Comparison of ENCODE assay signal across 22 cellular contexts in the genomic region with DNA sequence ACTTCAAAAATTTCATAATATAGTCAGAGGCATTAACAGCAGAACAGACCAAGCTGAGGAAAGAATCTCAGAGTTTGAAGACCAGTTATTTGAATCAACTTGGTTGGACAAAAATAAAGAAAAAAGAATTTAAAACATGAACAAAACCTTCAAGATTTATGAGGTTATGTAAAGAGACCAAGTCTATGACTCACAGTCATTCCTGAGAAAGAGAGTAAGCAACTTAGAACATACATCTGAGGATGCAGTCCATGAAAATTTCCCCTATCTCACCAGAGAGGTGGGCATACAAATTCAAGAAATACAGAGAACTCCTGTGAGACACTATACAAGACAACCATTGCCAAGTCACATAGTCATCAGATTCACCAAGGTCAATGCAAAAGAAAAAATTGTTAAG. TPM values are rescaled to one million over a fixed set of nuclear protein-coding genes. Genes with fewer than 3 reads are reported as not detected.
A peak's percentile ranks its signal among the peaks of the same experiment; 100 is the strongest.
DNase-seq lines count a peak whose midpoint lies in the region; ATAC-seq and TF ChIP-seq lines count a peak whose summit lies in the region.
"Had no signal": no experiment of that assay in that cellular context is flagged by ENCODE, and none has a peak within 500 bp of the region (broad histone marks: within the 10 kb centered on the region; RNA-seq: fewer than 3 reads in every experiment).

No MANE protein-coding gene starts in this region.

- no peaks in the 10 kb centered on the region for H4K20me1 ChIP-seq in MM.1S (ENCODE audit: insufficient read depth, low read length)
- H4K20me1 ChIP-seq in Karpas-422 (ENCODE audit: insufficient read depth, low read depth, low read length): no peaks in the 10 kb centered on the region

- H3K27me3 ChIP-seq in MM.1S (replicated peaks; ENCODE audit: insufficient read depth, low read length) (no peaks in the 10 kb centered on the region), WERI-Rb-1 (ENCODE audit: insufficient read depth, low read depth, severe bottlenecking) (no peaks in the 10 kb centered on the region), Karpas-422 (ENCODE audit: low read length) (no peaks in the 10 kb centered on the region)
- peaks cover 0 to 5% of the 10 kb centered on the region in 2 donors for H3K27me3 ChIP-seq in naive thymus-derived CD4-positive, alpha-beta T cell (ENCODE audit: control insufficient read depth in 2 of 2, insufficient read depth in 2 of 2, low read length in 2 of 2)

- peaks cover 0 to 16% (median 1%) of the 10 kb centered on the region in 11 donors for H3K9me3 Mint-ChIP-seq in naive thymus-derived CD4-positive, alpha-beta T cell

- POLR2A ChIA-PET in naive thymus-derived CD4-positive, alpha-beta T cell (lab: Charles Lee): interaction anchor here (0.7 kb wide), 1 partner anchor 9 kb away, joined by 3 read pairs; no protein-coding TSS in a partner anchor

- H3K4me2 ChIP-seq in MM.1S (ENCODE audit: low read depth, low read length): no peak overlapping the region
- no peak overlapping the region for H3K4me2 ChIP-seq in Karpas-422 (ENCODE audit: low read depth, low read length, poor library complexity, severe bottlenecking)

- H3K36me3 ChIP-seq in MM.1S (replicated peaks; ENCODE audit: insufficient read depth, low read length): no peaks in the 10 kb centered on the region
- no peaks in the 10 kb centered on the region for H3K36me3 ChIP-seq in naive thymus-derived CD4-positive, alpha-beta T cell (ENCODE audit: control insufficient read depth in 2 of 3, insufficient read depth in 3 of 3, low read length in 3 of 3)
- no peaks in the 10 kb centered on the region for H3K36me3 ChIP-seq in WERI-Rb-1
- H3K36me3 ChIP-seq in Karpas-422 (ENCODE audit: insufficient read depth, low read length): no peaks in the 10 kb centered on the region

- H3F3A ChIP-seq in MM.1S (ENCODE audit: insufficient read depth, low read length): no peaks in the 10 kb centered on the region

- peaks cover 22 to 42% (median 37%) of the 10 kb centered on the region in 5 donors for H3K27me3 Mint-ChIP-seq in naive thymus-derived CD4-positive, alpha-beta T cell

- no peak overlapping the region for H3K27ac Mint-ChIP-seq in naive thymus-derived CD4-positive, alpha-beta T cell

- DNase-seq in EL (peak; percentile 5), MM.1S (no peak), epithelial cell of esophagus (ENCODE audit: low read depth) (peak; percentile 32), WERI-Rb-1 (no peak), Karpas-422 (no peak), RKO (ENCODE audit: low spot score) (no peak)
- DNase-seq in naive thymus-derived CD4-positive, alpha-beta T cell: no peak
- DNase-seq: ACHN; AML-193; Caco-2; CD4-positive, CD25-positive, alpha-beta regulatory T cell; DMS53; NCI-H1092 treated with DMSO at 0.1 percent for 48 hours; NCI-H1694 treated with DMSO at 0.1 percent for 48 hours; NCI-H345; NCI-H526 treated with DMSO at 0.1 percent for 48 hours; NK-92 treated with Interleukin-12 subunit alpha and Interleukin-12 subunit beta, amount 100 ng/mL, for 24 hours; RPMI8226; SW 1271 had no signal

- no peaks in the 10 kb centered on the region for H3K9me2 ChIP-seq in MM.1S (replicated peaks; ENCODE audit: insufficient read depth, low read length)
- H3K9me2 ChIP-seq in Karpas-422 (replicated peaks; ENCODE audit: insufficient read depth, low read length): no peaks in the 10 kb centered on the region

- H3K27ac ChIP-seq in MM.1S (ENCODE audit: low read length): peak overlapping the region; percentile 23; the same call in 1 of the 2 replicates
- H3K27ac ChIP-seq in naive thymus-derived CD4-positive, alpha-beta T cell (ENCODE audit: low read depth, low read length): no peak overlapping the region
- no peak overlapping the region for H3K27ac ChIP-seq in WERI-Rb-1
- no peak overlapping the region for H3K27ac ChIP-seq in Karpas-422 (ENCODE audit: low read length)
- H3K27ac ChIP-seq: HL-60 had no signal

- H3K4me3 Mint-ChIP-seq in naive thymus-derived CD4-positive, alpha-beta T cell: no peak overlapping the region
- H3K4me3 Mint-ChIP-seq: CD4-positive, CD25-positive, alpha-beta regulatory T cell had no signal

- no peaks in the 10 kb centered on the region for H3K4me1 ChIP-seq in MM.1S (ENCODE audit: low read length)
- H3K4me1 ChIP-seq in naive thymus-derived CD4-positive, alpha-beta T cell (ENCODE audit: control insufficient read depth in 2 of 2, insufficient read depth in 2 of 2, low read length in 2 of 2): no peaks in the 10 kb centered on the region
- peaks cover 28% of the 10 kb centered on the region for H3K4me1 ChIP-seq in Karpas-422 (ENCODE audit: low read length)
- H3K4me1 ChIP-seq: Caco-2 had no signal

- no peaks in the 10 kb centered on the region for H3K36me3 Mint-ChIP-seq in naive thymus-derived CD4-positive, alpha-beta T cell
- H3K36me3 Mint-ChIP-seq: CD4-positive, CD25-positive, alpha-beta regulatory T cell had no signal

- H2AFZ ChIP-seq in MM.1S (ENCODE audit: low read length) (no peak overlapping the region), Karpas-422 (ENCODE audit: low read length) (no peak overlapping the region)

- no peaks in the 10 kb centered on the region for H3K4me1 Mint-ChIP-seq in naive thymus-derived CD4-positive, alpha-beta T cell
- H3K4me1 Mint-ChIP-seq: CD4-positive, CD25-positive, alpha-beta regulatory T cell had no signal

- H3K4me3 ChIP-seq in MM.1S (ENCODE audit: low read length) (no peak overlapping the region), epithelial cell of esophagus (ENCODE audit: low read length) (no peak overlapping the region), WERI-Rb-1 (ENCODE audit: low read depth, low read length) (no peak overlapping the region), Karpas-422 (ENCODE audit: low read length) (no peak overlapping the region)
- no peak overlapping the region for H3K4me3 ChIP-seq in naive thymus-derived CD4-positive, alpha-beta T cell (ENCODE audit: low read length)

- H3K9ac ChIP-seq in MM.1S (ENCODE audit: low read length): no peak overlapping the region
- no peak overlapping the region for H3K9ac ChIP-seq in Karpas-422 (ENCODE audit: low read length)

- intact Hi-C loops in naive thymus-derived CD4-positive, alpha-beta T cell (cut with micrococcal nuclease): no loop called here

- CTCF ChIA-PET in naive thymus-derived CD4-positive, alpha-beta T cell (lab: Charles Lee): no interaction called here

- ATAC-seq in naive thymus-derived CD4-positive, alpha-beta T cell: peak; percentile 38
- no peak for ATAC-seq in HG03571 (IDR thresholded peaks at IDR 0.05; ENCODE audit: unreplicated experiment)
- ATAC-seq: HCT116 had no signal

- TF ChIP-seq CTCF in MM.1S (IDR thresholded peaks at IDR 0.05; ENCODE audit: low read length) (no peak), epithelial cell of esophagus (IDR thresholded peaks at IDR 0.05; ENCODE audit: insufficient read depth, low read depth, low read length, missing control alignments) (no peak), WERI-Rb-1 (IDR thresholded peaks at IDR 0.05; ENCODE audit: low read depth, low read length) (no peak)

- H3K79me2 ChIP-seq in MM.1S (ENCODE audit: low read length) (no peaks in the 10 kb centered on the region), Karpas-422 (ENCODE audit: low read length) (no peaks in the 10 kb centered on the region)

- H3K9me3 ChIP-seq in MM.1S (replicated peaks; ENCODE audit: insufficient read depth, low read length) (no peaks in the 10 kb centered on the region), WERI-Rb-1 (ENCODE audit: severe bottlenecking) (no peaks in the 10 kb centered on the region), Karpas-422 (ENCODE audit: low read length) (no peaks in the 10 kb centered on the region)
- H3K9me3 ChIP-seq in naive thymus-derived CD4-positive, alpha-beta T cell (ENCODE audit: control insufficient read depth in 2 of 3, low read length in 3 of 3): no peaks in the 10 kb centered on the region
- H3K9me3 ChIP-seq: Caco-2 had no signal

RNA-seq across cellular contexts. Expression of a gene that starts 17.4 kb away (rescaled TPM):
- total RNA-seq in naive thymus-derived CD4-positive, alpha-beta T cell: 10 to 100 TPM; 12.2 to 65.8 (median 26.5) TPM
- 10 to 100 TPM in 1 of 2 donors, 1 to 10 TPM in 1; 9.2 to 11.0 TPM for polyA plus RNA-seq in naive thymus-derived CD4-positive, alpha-beta T cell
- 14.0 and 40.6 TPM in 2 replicates for total RNA-seq in Karpas-422 (2014; rRNA removed; shearing (Covaris generic); ENCODE audit: low replicate concordance)

Comparison
In these comparisons a context has a peak if more than half of its experiments do, and no peak if none do; other contexts are left out.
1. DNase-seq: peak in EL (single experiment) and epithelial cell of esophagus (single experiment); none in MM.1S (single experiment), naive thymus-derived CD4-positive, alpha-beta T cell (0 of 9), WERI-Rb-1 (single experiment), Karpas-422 (single experiment) and RKO (single experiment).